Comparison of ENCODE assay signal across 19 cellular contexts in genomic region chr16:86355538-86355937, GRCh38.
DNase-seq lines count a peak whose midpoint lies in the region; ATAC-seq and TF ChIP-seq lines count a peak whose summit lies in the region.
"Had no signal": no experiment of that assay in that cellular context is flagged by ENCODE, and none has a peak within 500 bp of the region (broad histone marks: within the 10 kb centered on the region; RNA-seq: fewer than 3 reads in every experiment).

No MANE protein-coding gene starts in this region.

- TF ChIP-seq POLR2A in esophagus muscularis mucosa (IDR thresholded peaks at IDR 0.05; ENCODE audit: low read depth) = no peak

- TF ChIP-seq EP300 in esophagus muscularis mucosa (IDR thresholded peaks at IDR 0.05) = no peak

- H3K27ac Mint-ChIP-seq in stimulated activated memory B cell treated with anti-CD40 and anti-IgM and Interleukin-4, amounts not matched to agents 10 μg/mL and 1 μg/mL and 100 μg/mL, for 72 hours = no peak overlapping the region
- H3K27ac Mint-ChIP-seq: activated CD4-positive, alpha-beta T cell treated with anti-CD3 and anti-CD28 coated beads, Interleukin-2, amount 10 ng/mL, durations not matched to agents 7 days and 5 days; activated naive CD8-positive, alpha-beta T cell treated with anti-CD3 and anti-CD28 coated beads, Interleukin-2, amount 10 ng/mL, durations not matched to agents 7 days and 5 days; activated T-cell treated with anti-CD3 and anti-CD28 coated beads, Interleukin-2, amount 50 U/mL, for 24 hours had no signal

- no peak overlapping the region for H3K27ac ChIP-seq in esophagus muscularis mucosa (replicated peaks in 1 of 4)
- H3K27ac ChIP-seq: KMS-11, thyroid gland had no signal

- TF ChIP-seq CTCF in esophagus muscularis mucosa (IDR thresholded peaks at IDR 0.05) = no peak

- H3K4me1 ChIP-seq in esophagus muscularis mucosa = peaks cover 0 to 6% (median 0%) of the 10 kb centered on the region in 4 donors
- H3K4me1 ChIP-seq: thyroid gland had no signal

- DNase-seq in A172 (ENCODE audit: low spot score) (peak; percentile 93), GM04504 (ENCODE audit: low read depth) (peak; percentile 44), SW 1271 (lab: John Stamatoyannopoulos, UW) (peak; percentile 66 to 87), fibroblast of peridontal ligament (ENCODE audit: extremely low read depth) (peak; percentile 93), NCI-H1694 (lab: John Stamatoyannopoulos, UW) (no peak), NCI-H128 (lab: John Stamatoyannopoulos, UW; ENCODE audit: unreplicated experiment) (no peak), esophagus muscularis mucosa (ENCODE audit: extremely low spot score) (no peak)
- DNase-seq: activated CD4-positive, alpha-beta T cell treated with anti-CD3 and anti-CD28 coated beads, Interleukin-2, amount 10 ng/mL, durations not matched to agents 7 days and 5 days; activated naive CD8-positive, alpha-beta T cell treated with anti-CD3 and anti-CD28 coated beads, Interleukin-2, amount 10 ng/mL, durations not matched to agents 7 days and 5 days; activated T-cell treated with anti-CD3 and anti-CD28 coated beads, Interleukin-2, amount 50 U/mL, for 24 hours; hippocampal formation; left cardiac atrium; NCI-H1436; NCI-H446 treated with DMSO at 0.1 percent for 48 hours; SIG-M5; stimulated activated CD4-positive, alpha-beta T cell treated with anti-CD3 and anti-CD28 coated beads, Interleukin-4, amount 100 ng/mL, for 24 hours; thyroid gland had no signal

- no peaks in the 10 kb centered on the region for H3K36me3 ChIP-seq in esophagus muscularis mucosa
- H3K36me3 ChIP-seq: thyroid gland had no signal

- H3K4me1 Mint-ChIP-seq in stimulated activated memory B cell treated with anti-CD40 and anti-IgM and Interleukin-4, amounts not matched to agents 10 μg/mL and 1 μg/mL and 100 μg/mL, for 72 hours = no peaks in the 10 kb centered on the region
- H3K4me1 Mint-ChIP-seq: activated CD4-positive, alpha-beta T cell treated with anti-CD3 and anti-CD28 coated beads, Interleukin-2, amount 10 ng/mL, durations not matched to agents 7 days and 5 days; activated naive CD8-positive, alpha-beta T cell treated with anti-CD3 and anti-CD28 coated beads, Interleukin-2, amount 10 ng/mL, durations not matched to agents 7 days and 5 days had no signal

- peaks cover 10% of the 10 kb centered on the region for H3K9me3 Mint-ChIP-seq in stimulated activated memory B cell treated with anti-CD40 and anti-IgM and Interleukin-4, amounts not matched to agents 10 μg/mL and 1 μg/mL and 100 μg/mL, for 72 hours

- H3K4me3 ChIP-seq in esophagus muscularis mucosa = no peak overlapping the region
- H3K4me3 ChIP-seq: thyroid gland had no signal

- H3K36me3 Mint-ChIP-seq in stimulated activated memory B cell treated with anti-CD40 and anti-IgM and Interleukin-4, amounts not matched to agents 10 μg/mL and 1 μg/mL and 100 μg/mL, for 72 hours = peaks cover 5% of the 10 kb centered on the region
- H3K36me3 Mint-ChIP-seq: activated naive CD8-positive, alpha-beta T cell treated with anti-CD3 and anti-CD28 coated beads, Interleukin-2, amount 10 ng/mL, durations not matched to agents 7 days and 5 days had no signal

- no peaks in the 10 kb centered on the region for H3K27me3 ChIP-seq in esophagus muscularis mucosa
- H3K27me3 ChIP-seq: thyroid gland had no signal

- WGBS in esophagus muscularis mucosa = 82% methylated on average over 5 of the region's 5 CpGs

- peaks cover 0 to 10% (median 5%) of the 10 kb centered on the region in 4 donors for H3K9me3 ChIP-seq in esophagus muscularis mucosa
- H3K9me3 ChIP-seq: thyroid gland had no signal

- no peak overlapping the region for H3K4me3 Mint-ChIP-seq in stimulated activated memory B cell treated with anti-CD40 and anti-IgM and Interleukin-4, amounts not matched to agents 10 μg/mL and 1 μg/mL and 100 μg/mL, for 72 hours
- H3K4me3 Mint-ChIP-seq: activated CD4-positive, alpha-beta T cell treated with anti-CD3 and anti-CD28 coated beads, Interleukin-2, amount 10 ng/mL, durations not matched to agents 7 days and 5 days; activated naive CD8-positive, alpha-beta T cell treated with anti-CD3 and anti-CD28 coated beads, Interleukin-2, amount 10 ng/mL, durations not matched to agents 7 days and 5 days; activated T-cell treated with anti-CD3 and anti-CD28 coated beads, Interleukin-2, amount 50 U/mL, for 24 hours had no signal

- no peak for ATAC-seq in stimulated activated memory B cell treated with anti-CD40 and anti-IgM and Interleukin-4, amounts not matched to agents 10 μg/mL and 1 μg/mL and 100 μg/mL, for 72 hours
- ATAC-seq: left cardiac atrium had no signal

- intact Hi-C loops in esophagus muscularis mucosa (cut with DNase I) = no loop called here

- peaks cover 91% of the 10 kb centered on the region for H3K27me3 Mint-ChIP-seq in stimulated activated memory B cell treated with anti-CD40 and anti-IgM and Interleukin-4, amounts not matched to agents 10 μg/mL and 1 μg/mL and 100 μg/mL, for 72 hours

Comparison
In these comparisons a context has a peak if more than half of its experiments do, and no peak if none do; other contexts are left out.
1. DNase-seq: peak in A172 (single experiment), GM04504 (single experiment), SW 1271 (2 of 2) and fibroblast of peridontal ligament (single experiment); none in NCI-H1694 (single experiment), NCI-H128 (single experiment) and esophagus muscularis mucosa (single experiment).